In genomic region chr14:73457935-73458218, GRCh38 we compare ENCODE assay signal across 8 cellular contexts.
DNase-seq lines count a peak whose midpoint lies in the region; ATAC-seq and TF ChIP-seq lines count a peak whose summit lies in the region.

No MANE protein-coding gene starts in this region.

- H3K27ac Mint-ChIP-seq in nephron progenitor cell, result peak overlapping the region; percentile 99

- H3K4me1 ChIP-seq in endocrine pancreas (ENCODE audit: control insufficient read depth, insufficient read depth, low read length), result peaks cover 22% of the 10 kb centered on the region

- peaks cover 2% of the 10 kb centered on the region for H3K36me3 Mint-ChIP-seq in nephron progenitor cell (ENCODE audit: low read depth)

- peaks cover 57% of the 10 kb centered on the region for H3K4me1 Mint-ChIP-seq in nephron progenitor cell

- DNase-seq in stimulated activated CD4-positive, alpha-beta T cell treated with anti-CD3 and anti-CD28 coated beads, Interleukin-4, amount 100 ng/mL, for 1 hour, result peak; percentile 8
- DNase-seq in stimulated activated CD4-positive, alpha-beta T cell treated with anti-CD3 and anti-CD28 coated beads, Interleukin-1b, Interleukin-23, amount 100 ng/mL, for 48 hours, result no peak
- DNase-seq in RPMI8226 (peak; percentile 5), nephron progenitor cell (no peak), germinal center (ENCODE audit: low spot score) (no peak), NCI-H510A (lab: John Stamatoyannopoulos, UW) (no peak)

- no peaks in the 10 kb centered on the region for H3K27me3 Mint-ChIP-seq in nephron progenitor cell (ENCODE audit: low read depth, poor library complexity)

- H3K9ac ChIP-seq in endocrine pancreas (ENCODE audit: control insufficient read depth, insufficient read depth, low read length), result peak overlapping the region; percentile 87

- peak overlapping the region; percentile 93 for H3K4me3 Mint-ChIP-seq in nephron progenitor cell

- no peaks in the 10 kb centered on the region for H3K9me3 Mint-ChIP-seq in nephron progenitor cell

- no peaks in the 10 kb centered on the region for H3K27me3 ChIP-seq in endocrine pancreas (ENCODE audit: control insufficient read depth, insufficient read depth, low read length)

- no peak for ATAC-seq in HG02981 (IDR thresholded peaks at IDR 0.05; ENCODE audit: unreplicated experiment)

- H3K36me3 ChIP-seq in endocrine pancreas (ENCODE audit: control insufficient read depth, insufficient read depth, low read length), result no peaks in the 10 kb centered on the region

- no peak for TF ChIP-seq CTCF in nephron progenitor cell (IDR thresholded peaks at IDR 0.05)

- H3K4me3 ChIP-seq in endocrine pancreas (ENCODE audit: control insufficient read depth, insufficient read depth, low read length), result peak overlapping the region; percentile 97

- no peaks in the 10 kb centered on the region for H3K9me3 ChIP-seq in endocrine pancreas (ENCODE audit: control insufficient read depth, low read length)

Comparison
In these comparisons a context has a peak if more than half of its experiments do, and no peak if none do; other contexts are left out.
1. DNase-seq: peak in stimulated activated CD4-positive, alpha-beta T cell treated with anti-CD3 and anti-CD28 coated beads, Interleukin-4, amount 100 ng/mL, for 1 hour (single experiment) and RPMI8226 (single experiment); none in stimulated activated CD4-positive, alpha-beta T cell treated with anti-CD3 and anti-CD28 coated beads, Interleukin-1b, Interleukin-23, amount 100 ng/mL, for 48 hours (single experiment), nephron progenitor cell (single experiment), germinal center (single experiment) and NCI-H510A (single experiment).